Comparison of ENCODE assay signal across 6 cellular contexts in genomic region chr20:35705894-35706293, GRCh38. TPM values are rescaled to one million over a fixed set of nuclear protein-coding genes. Genes with fewer than 3 reads are reported as not detected.
A peak's percentile ranks its signal among the peaks of the same experiment; 100 is the strongest.
DNase-seq lines count a peak whose midpoint lies in the region; TF ChIP-seq lines count a peak whose summit lies in the region.
"Not testable (repeated sequence)": the region's sequence is repeated elsewhere in the genome, so short reads cannot be mapped to it uniquely, and the experiment has no call there.

No MANE protein-coding gene starts in this region.

- H3K9me3 ChIP-seq in right atrium auricular region, result not testable (repeated sequence)

- not testable (repeated sequence) for H3K9me3 Mint-ChIP-seq in activated T-cell treated with anti-CD3 and anti-CD28 coated beads, Interleukin-2, amount 50 U/mL, for 24 hours

- not testable (repeated sequence) for H3K4me3 Mint-ChIP-seq in activated T-cell treated with anti-CD3 and anti-CD28 coated beads, Interleukin-2, amount 50 U/mL, for 24 hours

- not testable (repeated sequence) for H3K27me3 ChIP-seq in right atrium auricular region

- H3K4me3 ChIP-seq in right atrium auricular region, result not testable (repeated sequence)

- peaks cover 50% of the 10 kb centered on the region for H3K4me1 Mint-ChIP-seq in activated T-cell treated with anti-CD3 and anti-CD28 coated beads, Interleukin-2, amount 50 U/mL, for 24 hours (ENCODE audit: low read depth)

- peak; percentile 0 for DNase-seq in ELR (ENCODE audit: low read depth)
- peak; percentile 4 for DNase-seq in NAMALWA (ENCODE audit: low spot score)
- DNase-seq in activated T-cell treated with anti-CD3 and anti-CD28 coated beads, Interleukin-2, amount 50 U/mL, for 24 hours, result peak; percentile 26
- peak; percentile 49 for DNase-seq in right atrium auricular region (ENCODE audit: low spot score)
- peak; percentile 34 for DNase-seq in posterior vena cava (ENCODE audit: low spot score)
- DNase-seq in ureter (ENCODE audit: low spot score), result peak; percentile 26

- peak overlapping the region; percentile 81 for H3K27ac Mint-ChIP-seq in activated T-cell treated with anti-CD3 and anti-CD28 coated beads, Interleukin-2, amount 50 U/mL, for 24 hours

- peaks cover 95% of the 10 kb centered on the region for H3K36me3 Mint-ChIP-seq in activated T-cell treated with anti-CD3 and anti-CD28 coated beads, Interleukin-2, amount 50 U/mL, for 24 hours (ENCODE audit: low read depth)

- H3K27ac ChIP-seq in right atrium auricular region, result not testable (repeated sequence)

- TF ChIP-seq CTCF in right atrium auricular region (IDR thresholded peaks at IDR 0.05), result not testable (repeated sequence)

- not testable (repeated sequence) for H3K27me3 Mint-ChIP-seq in activated T-cell treated with anti-CD3 and anti-CD28 coated beads, Interleukin-2, amount 50 U/mL, for 24 hours

- H3K36me3 ChIP-seq in right atrium auricular region, result peaks cover 88% of the 10 kb centered on the region

- peaks cover 0 to 24% of the 10 kb centered on the region in 2 donors for H3K4me1 ChIP-seq in right atrium auricular region

- intact Hi-C loops in posterior vena cava (cut with DNase I), result not testable (repeated sequence)

RNA-seq across cellular contexts. Expression of gene ROMO1, which starts 6.7 kb away (rescaled TPM):
- 100 to 1,000 TPM; 263 to 409 TPM for total RNA-seq in right atrium auricular region
- total RNA-seq in posterior vena cava, result 100 to 1,000 TPM; 126 TPM
- 97.1 TPM for total RNA-seq in ureter

RNA-seq across cellular contexts. Expression of gene NFS1, which starts 6.7 kb away (rescaled TPM):
- total RNA-seq in right atrium auricular region, result 10 to 100 TPM; 24.6 to 38.7 TPM
- 10 to 100 TPM; 15.9 to 22.0 TPM for total RNA-seq in posterior vena cava
- 40.0 TPM for total RNA-seq in ureter

RNA-seq across cellular contexts. Expression of gene RBM39, which starts 36.2 kb away (rescaled TPM):
- 100 to 1,000 TPM; 106 to 112 TPM for total RNA-seq in right atrium auricular region
- 100 to 1,000 TPM; 210 to 217 TPM for total RNA-seq in posterior vena cava
- 405 TPM for total RNA-seq in ureter

RNA-seq across cellular contexts. Expression of gene CPNE1, which starts 41.2 kb away (rescaled TPM):
- 10 to 100 TPM; 39.2 to 60.4 TPM for total RNA-seq in right atrium auricular region
- total RNA-seq in posterior vena cava, result 100 to 1,000 TPM; 122 to 130 TPM
- total RNA-seq in ureter, result 200 TPM

RNA-seq across cellular contexts. Expression of gene RBM12, which starts 41.2 kb away (rescaled TPM):
- total RNA-seq in right atrium auricular region, result 10 to 100 TPM; 18.4 to 20.9 TPM
- total RNA-seq in posterior vena cava, result 10 to 100 TPM; 59.4 to 61.4 TPM
- 133 TPM for total RNA-seq in ureter
